In the genomic region with DNA sequence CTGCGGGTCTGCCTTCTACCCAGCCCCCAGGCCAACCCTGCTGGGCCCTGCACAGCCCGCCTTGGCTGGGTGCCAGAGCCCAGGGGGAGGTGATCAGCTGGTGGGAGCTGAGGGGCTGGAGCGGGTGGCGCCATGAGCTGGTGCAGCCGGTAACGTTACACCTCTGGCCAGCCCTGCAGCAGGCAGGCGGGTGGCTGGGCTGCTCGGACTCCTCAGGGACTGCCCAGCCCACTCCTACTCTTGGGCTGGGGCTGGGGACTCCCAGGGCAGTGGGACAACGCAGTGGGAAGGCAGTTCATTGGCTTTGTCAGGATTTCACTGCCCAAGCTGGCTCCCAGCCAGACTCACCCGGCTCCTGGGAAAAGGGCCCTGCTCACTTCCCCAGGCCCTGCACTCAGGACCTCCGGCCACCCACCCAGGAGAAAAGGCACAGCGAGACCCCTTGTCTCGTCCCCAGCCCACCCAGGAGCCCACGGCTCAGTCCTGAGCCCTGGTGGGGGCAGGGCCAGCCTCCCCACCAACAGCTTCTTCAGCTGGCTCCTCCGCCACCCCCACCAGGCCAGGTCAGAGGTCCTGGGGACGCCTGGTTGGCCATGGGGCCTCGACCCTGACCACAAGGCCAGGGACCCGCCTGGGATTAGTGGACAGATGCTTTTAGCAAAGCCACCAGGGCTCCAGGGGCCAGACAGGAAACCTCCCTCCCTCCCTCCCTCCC, we compare ENCODE assay signal across 1 cellular context.
TF ChIP-seq lines count a peak whose summit lies in the region.

No MANE protein-coding gene starts in this region.

TF ChIP-seq in HCT116, 20 proteins besides CTCF, POLR2A, EP300 and RAD21 (continued from another document):
- TF ChIP-seq EGR1 (IDR thresholded peaks at IDR 0.05; ENCODE audit: low read depth) = no peak
TF ChIP-seq in HCT116: peak in this region for 0.
